22 cellular contexts compared by ENCODE assay signal in genomic region chr12:70796989-70797388, GRCh38.
"Had no signal": no experiment of that assay in that cellular context is flagged by ENCODE, and none has a peak within 500 bp of the region (broad histone marks: within the 10 kb centered on the region; RNA-seq: fewer than 3 reads in every experiment).

No MANE protein-coding gene starts in this region.

- H3K9me3 ChIP-seq: gastrocnemius medialis, heart left ventricle, ovary, psoas muscle, sigmoid colon, stomach, tibial artery had no signal

- H3K36me3 ChIP-seq: gastrocnemius medialis, heart left ventricle, ovary, sigmoid colon, stomach, tibial artery had no signal

- H3K27me3 ChIP-seq: dorsolateral prefrontal cortex, gastrocnemius medialis, heart left ventricle, hepatocyte, ovary, sigmoid colon, stomach, tibial artery had no signal

- ATAC-seq: gastrocnemius medialis; heart left ventricle; left lobe of liver; natural killer cell; psoas muscle; right cardiac atrium; stimulated activated effector memory CD8-positive, alpha-beta T cell treated with anti-CD3 and anti-CD28 coated beads, Interleukin-12 subunit alpha, Interleukin-12 subunit beta, amount 100 ng/mL, for 72 hours had no signal

- H3K4me3 ChIP-seq: dorsolateral prefrontal cortex, gastrocnemius medialis, heart left ventricle, hepatocyte, lung, ovary, psoas muscle, sigmoid colon, stomach, tibial artery had no signal

- DNase-seq: dorsolateral prefrontal cortex; effector CD4-positive, alpha-beta T cell; foreskin fibroblast; gastrocnemius medialis; heart left ventricle; kidney; natural killer cell; occipital lobe; ovary; posterior cingulate gyrus; psoas muscle; sigmoid colon; stimulated activated CD4-positive, alpha-beta T cell treated with anti-CD3 and anti-CD28 coated beads, Interleukin-2, amount 100 ng/mL, for 24 hours; stimulated activated CD4-positive, alpha-beta T cell treated with anti-CD3 and anti-CD28 coated beads, Interleukin-4, amount 100 ng/mL, for 24 hours; stimulated activated naive CD4-positive, alpha-beta T cell treated with Interleukin-2 at 50 U/mL for 16 hours; stomach; tibial artery had no signal

- H3K4me1 ChIP-seq: gastrocnemius medialis, heart left ventricle, psoas muscle, sigmoid colon, tibial artery had no signal
